ENCODE assay signal across 36 cellular contexts in genomic region chrX:154494715-154495114, GRCh38. TPM values are rescaled to one million over a fixed set of nuclear protein-coding genes. Genes with fewer than 3 reads are reported as not detected.
A peak's percentile ranks its signal among the peaks of the same experiment; 100 is the strongest.
DNase-seq lines count a peak whose midpoint lies in the region; ATAC-seq, FAIRE-seq and TF ChIP-seq lines count a peak whose summit lies in the region.
"Had no signal": no experiment of that assay in that cellular context is flagged by ENCODE, and none has a peak within 500 bp of the region (broad histone marks: within the 10 kb centered on the region; RNA-seq: fewer than 3 reads in every experiment).

No MANE protein-coding gene starts in this region.

- H3K27ac Mint-ChIP-seq in CD8-positive, alpha-beta memory T cell: no peak overlapping the region
- H3K27ac Mint-ChIP-seq: B cell; CD14-positive monocyte; CD4-positive, alpha-beta memory T cell; CD4-positive, alpha-beta T cell; CD8-positive, alpha-beta T cell had no signal

- 0 out of 2 replicates have a peak overlapping the region, but pooled peaks have one; percentile 24 for H2AFZ ChIP-seq in K562 (ENCODE audit: low read depth, low read length)

- H3K36me3 Mint-ChIP-seq in CD8-positive, alpha-beta memory T cell: peaks cover 0 to 5% (median 0%) of the 10 kb centered on the region in 3 donors
- H3K36me3 Mint-ChIP-seq: CD14-positive monocyte; CD4-positive, CD25-positive, alpha-beta regulatory T cell; CD8-positive, alpha-beta T cell had no signal

- BruUV-seq in K562 (replicated peaks; lab: Mats Ljungman, UMichigan): no TSS peak

- no peak for DNase-seq in CD8-positive, alpha-beta memory T cell
- DNase-seq in K562 (ENCODE audit: extremely low read depth in 1 of 4, low spot score in 3 of 4) (no peak), urothelium cell line (ENCODE audit: low spot score) (no peak), NCI-H1105 (lab: John Stamatoyannopoulos, UW) (no peak)
- no peak for DNase-seq in stimulated activated naive CD8-positive, alpha-beta T cell treated with anti-CD3 and anti-CD28 coated beads, Interleukin-15, Interleukin-2, amounts not matched to agents 100 U/mL and 50 U/mL, for 24 hours
- DNase-seq: 8988T; ACHN; AML-193; BE2C; C1 segment of cervical spinal cord; Caco-2; Calu3; CD4-positive, alpha-beta memory T cell; CD4-positive, alpha-beta T cell; CD4-positive, CD25-positive, alpha-beta regulatory T cell; CD8-positive, alpha-beta T cell; COR-L47; DMS 273 treated with DMSO at 0.1 percent for 48 hours; DMS153; DMS53; DMS79; DMS79 treated with DMSO at 0.1 percent for 48 hours; DND-41; EL had no signal

- H3K9me3 Mint-ChIP-seq in CD8-positive, alpha-beta memory T cell: no peaks in the 10 kb centered on the region
- H3K9me3 Mint-ChIP-seq: CD4-positive, alpha-beta memory T cell; CD4-positive, alpha-beta T cell; CD4-positive, CD25-positive, alpha-beta regulatory T cell; CD8-positive, alpha-beta T cell had no signal

- no peak for ATAC-seq in K562
- no peak for ATAC-seq in stimulated activated naive CD8-positive, alpha-beta T cell treated with anti-CD3 and anti-CD28 coated beads, Interleukin-15, Interleukin-2, amounts not matched to agents 100 U/mL and 50 U/mL, for 24 hours
- no peak for ATAC-seq in GM18868 (IDR thresholded peaks at IDR 0.05; ENCODE audit: unreplicated experiment)
- no peak for ATAC-seq in HG02884 (IDR thresholded peaks at IDR 0.05; ENCODE audit: unreplicated experiment)
- ATAC-seq: A549; CD8-positive, alpha-beta T cell had no signal

- peaks cover 12% of the 10 kb centered on the region for H3K79me2 ChIP-seq in K562 (ENCODE audit: control insufficient read depth, insufficient read depth, low read length)

- H3K9me1 ChIP-seq in K562 (ENCODE audit: control insufficient read depth, insufficient read depth, low read length): no peaks in the 10 kb centered on the region

- TF ChIP-seq POLR2A in K562 (conservative IDR thresholded peaks at IDR 0.05): no peak

- H3K4me3 ChIP-seq in CD8-positive, alpha-beta memory T cell (ENCODE audit: low read length): no peak overlapping the region
- H3K4me3 ChIP-seq in HEK293 (ENCODE audit: low read depth, low read length) (no peak overlapping the region), K562 (no peak overlapping the region)
- H3K4me3 ChIP-seq: A549; BLaER1; BLaER1 treated with 17β-estradiol and CSF1 and Interleukin-3, amounts not matched to agents 10 nM and 100 nM had no signal

- H3K4me2 ChIP-seq in K562 (ENCODE audit: insufficient read depth, low read length): peak overlapping the region; percentile 43
- H3K4me2 ChIP-seq: A549; BLaER1; BLaER1 treated with 17β-estradiol and CSF1 and Interleukin-3, amounts not matched to agents 10 nM and 100 nM had no signal

- H3K4me3 Mint-ChIP-seq in CD8-positive, alpha-beta memory T cell: no peak overlapping the region
- H3K4me3 Mint-ChIP-seq: B cell; CD14-positive monocyte; CD4-positive, alpha-beta memory T cell; CD4-positive, alpha-beta T cell; CD8-positive, alpha-beta T cell had no signal

- TF ChIP-seq EP300 in K562 (IDR thresholded peaks at IDR 0.05; ENCODE audit: low read length): no peak

- peak overlapping the region; percentile 47 for H3K27ac ChIP-seq in CD8-positive, alpha-beta memory T cell (ENCODE audit: low read depth, low read length)
- no peak overlapping the region for H3K27ac ChIP-seq in HEK293 (ENCODE audit: extremely low read depth, low read depth, low read length)
- peak overlapping the region; percentile 87 for H3K27ac ChIP-seq in K562 (ENCODE audit: extremely low read depth, low read depth, low read length)
- H3K27ac ChIP-seq: 22Rv1; A549; BLaER1; BLaER1 treated with 17β-estradiol and CSF1 and Interleukin-3, amounts not matched to agents 10 nM and 100 nM; C4-2B had no signal

- no peaks in the 10 kb centered on the region for H3K9me3 ChIP-seq in CD8-positive, alpha-beta memory T cell (ENCODE audit: low read length)
- H3K9me3 ChIP-seq in HEK293 (ENCODE audit: control insufficient read depth, insufficient read depth, low read depth, low read length) (no peaks in the 10 kb centered on the region; the same call in 1 of the 2 replicates), K562 (replicated peaks; ENCODE audit: control insufficient read depth, insufficient read depth, low read depth, low read length) (no peaks in the 10 kb centered on the region)
- H3K9me3 ChIP-seq: A549, BE2C, BLaER1, Caco-2 had no signal

- intact Hi-C loops in K562 (cut with micrococcal nuclease): loop anchor here (5.0 to 10.0 kb wide), 2 partner anchors 33 to 120 kb away; partner anchors contain the start of genes EMD and FLNA

- H3K36me3 ChIP-seq in CD8-positive, alpha-beta memory T cell (ENCODE audit: insufficient read depth, low read length): no peaks in the 10 kb centered on the region
- H3K36me3 ChIP-seq in HEK293 (ENCODE audit: control insufficient read depth in 2 of 2, insufficient read depth in 1 of 2, low read length in 2 of 2): no peaks in the 10 kb centered on the region
- H3K36me3 ChIP-seq in K562 (ENCODE audit: control insufficient read depth, insufficient read depth, low read length): no peaks in the 10 kb centered on the region
- H3K36me3 ChIP-seq: BE2C; BLaER1; BLaER1 treated with 17β-estradiol and CSF1 and Interleukin-3, amounts not matched to agents 10 nM and 100 nM had no signal

- peak overlapping the region; percentile 56 to 66; a peak in 3 of 4 replicates for H3K9ac ChIP-seq in K562 (ENCODE audit: insufficient read depth in 1 of 2, low read depth in 2 of 2, low read length in 2 of 2)
- H3K9ac ChIP-seq: BLaER1; BLaER1 treated with 17β-estradiol and CSF1 and Interleukin-3, amounts not matched to agents 10 nM and 100 nM had no signal

- POLR2A ChIA-PET in CD8-positive, alpha-beta memory T cell (lab: Charles Lee): no interaction called here
- POLR2A ChIA-PET in HEK293 (lab: Yijun Ruan, JAX) (no interaction called here), K562 (lab: Yijun Ruan, JAX) (no interaction called here)

- H3K4me1 Mint-ChIP-seq in CD8-positive, alpha-beta memory T cell: peaks cover 2 to 4% (median 3%) of the 10 kb centered on the region in 3 donors

- H4K20me1 ChIP-seq in K562 (replicated peaks; ENCODE audit: control insufficient read depth, insufficient read depth, low read length): peaks cover under 1% of the 10 kb centered on the region; the same call in 1 of the 2 replicates
- H4K20me1 ChIP-seq: BLaER1 had no signal

- WGBS in K562 (ENCODE audit: insufficient coverage, low coverage, missing lambda C conversion rate): 31% methylated on average over 3 of the region's 3 CpGs

- no peak for TF ChIP-seq CTCF in HEK293 (tag by site-specific recombination; IDR thresholded peaks at IDR 0.05)
- no peak for TF ChIP-seq CTCF in K562 (IDR thresholded peaks at IDR 0.05 in 2 of 3, conservative IDR thresholded peaks at IDR 0.05 in 1 of 3; ENCODE audit: insufficient read depth in 2 of 3, low read depth in 1 of 3, low read length in 3 of 3)

- no peak for TF ChIP-seq RAD21 in K562 (CRISPR knock-in tag; conservative IDR thresholded peaks at IDR 0.05 in 1 of 2, IDR thresholded peaks at IDR 0.05 in 1 of 2)

- in situ Hi-C loops in K562 (cut with MboI): no loop called here

- H3K27me3 ChIP-seq in CD8-positive, alpha-beta memory T cell (ENCODE audit: insufficient read depth, low read length, poor library complexity, severe bottlenecking): no peaks in the 10 kb centered on the region
- no peaks in the 10 kb centered on the region for H3K27me3 ChIP-seq in K562 (ENCODE audit: control insufficient read depth in 2 of 2, insufficient read depth in 2 of 2, low read length in 2 of 2)
- H3K27me3 ChIP-seq: BE2C had no signal

- H3K27me3 Mint-ChIP-seq in CD8-positive, alpha-beta memory T cell: no peaks in the 10 kb centered on the region
- H3K27me3 Mint-ChIP-seq: B cell; CD4-positive, alpha-beta memory T cell; CD4-positive, alpha-beta T cell; CD4-positive, CD25-positive, alpha-beta regulatory T cell had no signal

- FAIRE-seq in K562 (lab: Jason Lieb, UNC): no peak
- peak; percentile 37 for FAIRE-seq in urothelium cell line (lab: Jason Lieb, UNC)
- FAIRE-seq: A204.1, A549, D721Med had no signal

- peaks cover under 1% of the 10 kb centered on the region for H3K4me1 ChIP-seq in CD8-positive, alpha-beta memory T cell (ENCODE audit: insufficient read depth, low read length)
- no peaks in the 10 kb centered on the region; the same call in 1 of the 2 replicates for H3K4me1 ChIP-seq in HEK293 (ENCODE audit: control insufficient read depth, insufficient read depth, low read length)
- peaks cover 42 to 46% of the 10 kb centered on the region in 2 experiments for H3K4me1 ChIP-seq in K562 (replicated peaks in 1 of 2; ENCODE audit: control insufficient read depth in 2 of 2, insufficient read depth in 2 of 2, low read length in 2 of 2)
- H3K4me1 ChIP-seq: BE2C, Caco-2 had no signal

- CTCF ChIA-PET in CD8-positive, alpha-beta memory T cell (lab: Charles Lee): no interaction called here
- CTCF ChIA-PET in HEK293 (lab: Yijun Ruan, JAX): interaction anchor here (0.6 kb wide), 1 partner anchor 763 kb away, joined by 4 read pairs; no protein-coding TSS in a partner anchor
- CTCF ChIA-PET in K562 (lab: Yijun Ruan, JAX; ENCODE audit: low intra/inter-chr PET ratio): interaction anchor here (1.5 kb wide), 1 partner anchor 40 kb away, joined by 4 read pairs; no protein-coding TSS in a partner anchor

RNA-seq across cellular contexts. Expression of gene SLC10A3, which starts 4.3 kb away (rescaled TPM):
- 10 to 100 TPM; 40.8 to 45.7 TPM for total RNA-seq in CD8-positive, alpha-beta memory T cell
- polyA plus RNA-seq in CD8-positive, alpha-beta memory T cell: 81.0 TPM
- total RNA-seq in K562 (2011; cell fraction: chromatin; rRNA removed; ENCODE audit: low replicate concordance): 11.1 and 43.4 TPM in 2 replicates
- 58.4 and 62.9 TPM in 2 replicates for total RNA-seq in K562 (2011; cell fraction: nucleolus; rRNA removed)
- total RNA-seq in K562 (2011; cell fraction: nucleoplasm; rRNA removed): 27.9 and 31.5 TPM in 2 replicates
- 21.7 and 28.6 TPM in 2 replicates for total RNA-seq in K562 (2014; rRNA removed)
- 5.5 and 9.6 TPM in 2 replicates for total RNA-seq in K562 (2014; rRNA removed; fragmentation: Illumina TruSeq; extraction: Trizol)
- total RNA-seq in K562 (2015; rRNA removed; fragmentation: Illumina TruSeq; extraction: Trizol): 19.7 and 20.7 TPM in 2 replicates
- 30.6 and 31.6 TPM in 2 replicates for total RNA-seq in K562 (2021)
- 10.7 and 15.1 TPM in 2 replicates for polyA plus RNA-seq in K562 (2011; rRNA removed)
- polyA plus RNA-seq in K562 (2011; cell fraction: cytosol; rRNA removed): 16.7 and 48.0 TPM in 2 replicates
- polyA plus RNA-seq in K562 (2011; cell fraction: nucleus; rRNA removed): 25.2 and 42.1 TPM in 2 replicates
- polyA plus RNA-seq in K562 (2012): 32.7 and 34.9 TPM in 2 replicates
- polyA plus RNA-seq in K562 (2014; fragmentation: Illumina TruSeq; extraction: Trizol): 16.7 and 33.1 TPM in 2 replicates
- 1 to 10 TPM; 5.2 to 6.0 TPM for polyA plus RNA-seq in K562 (2014; fragmentation: Nextera tagmentation; extraction: Ambion mirVana)
- 26.2 and 33.4 TPM in 2 replicates for polyA plus RNA-seq in K562 (2014; rRNA removed)
- 4.8 and 7.1 TPM in 2 replicates for polyA minus RNA-seq in K562 (2011; rRNA and poly(A)+ RNA removed)
- 14.8 and 15.9 TPM in 2 replicates for polyA minus RNA-seq in K562 (2011; cell fraction: cytosol; rRNA and poly(A)+ RNA removed)
- polyA minus RNA-seq in K562 (2011; cell fraction: nucleus; rRNA and poly(A)+ RNA removed): 13.5 and 16.4 TPM in 2 replicates

RNA-seq across cellular contexts. Expression of gene UBL4A, which starts 8.3 kb away (rescaled TPM):
- total RNA-seq in CD8-positive, alpha-beta memory T cell: 10 to 100 TPM; 58.9 to 64.3 TPM
- 55.3 TPM for polyA plus RNA-seq in CD8-positive, alpha-beta memory T cell
- 21.7 and 76.7 TPM in 2 replicates for total RNA-seq in K562 (2011; cell fraction: chromatin; rRNA removed; ENCODE audit: low replicate concordance)
- total RNA-seq in K562 (2011; cell fraction: nucleolus; rRNA removed): 85.0 and 90.5 TPM in 2 replicates
- total RNA-seq in K562 (2011; cell fraction: nucleoplasm; rRNA removed): 36.0 and 48.8 TPM in 2 replicates
- total RNA-seq in K562 (2014; rRNA removed): 140 and 170 TPM in 2 replicates
- 51.5 and 69.9 TPM in 2 replicates for total RNA-seq in K562 (2014; rRNA removed; fragmentation: Illumina TruSeq; extraction: Trizol)
- 99.9 and 100 TPM in 2 replicates for total RNA-seq in K562 (2015; rRNA removed; fragmentation: Illumina TruSeq; extraction: Trizol)
- total RNA-seq in K562 (2021): 120 TPM in 2 replicates
- polyA plus RNA-seq in K562 (2011; rRNA removed): 73.9 and 78.4 TPM in 2 replicates
- polyA plus RNA-seq in K562 (2011; cell fraction: cytosol; rRNA removed): 99.1 and 201 TPM in 2 replicates
- polyA plus RNA-seq in K562 (2011; cell fraction: nucleus; rRNA removed): 55.9 and 76.2 TPM in 2 replicates
- polyA plus RNA-seq in K562 (2012): 93.8 and 109 TPM in 2 replicates
- polyA plus RNA-seq in K562 (2014; fragmentation: Illumina TruSeq; extraction: Trizol): 101 and 112 TPM in 2 replicates
- 10 to 100 TPM; 15.2 to 31.7 TPM for polyA plus RNA-seq in K562 (2014; fragmentation: Nextera tagmentation; extraction: Ambion mirVana)
- polyA plus RNA-seq in K562 (2014; rRNA removed): 115 and 119 TPM in 2 replicates
- 46.0 and 65.1 TPM in 2 replicates for polyA minus RNA-seq in K562 (2011; rRNA and poly(A)+ RNA removed)
- polyA minus RNA-seq in K562 (2011; cell fraction: cytosol; rRNA and poly(A)+ RNA removed): 73.7 and 77.5 TPM in 2 replicates
- polyA minus RNA-seq in K562 (2011; cell fraction: nucleus; rRNA and poly(A)+ RNA removed): 31.8 and 40.9 TPM in 2 replicates

RNA-seq across cellular contexts. Expression of gene LAGE3, which starts 15.6 kb away (rescaled TPM):
- 10 to 100 TPM; 72.5 to 74.6 TPM for total RNA-seq in CD8-positive, alpha-beta memory T cell
- polyA plus RNA-seq in CD8-positive, alpha-beta memory T cell: 51.2 TPM
- 1.1 and 4.2 TPM in 2 replicates for total RNA-seq in K562 (2011; cell fraction: chromatin; rRNA removed; ENCODE audit: low replicate concordance)
- 9.7 and 13.2 TPM in 2 replicates for total RNA-seq in K562 (2011; cell fraction: nucleolus; rRNA removed)
- total RNA-seq in K562 (2011; cell fraction: nucleoplasm; rRNA removed): 6.9 and 10.6 TPM in 2 replicates
- total RNA-seq in K562 (2014; rRNA removed) (125 and 144 TPM in 2 replicates), K562 (2014; rRNA removed; fragmentation: Illumina TruSeq; extraction: Trizol) (21.0 and 29.7 TPM in 2 replicates), K562 (2015; rRNA removed; fragmentation: Illumina TruSeq; extraction: Trizol) (44.0 and 45.4 TPM in 2 replicates), K562 (2021) (116 and 120 TPM in 2 replicates)
- polyA plus RNA-seq in K562 (2011; rRNA removed) (35.8 and 45.0 TPM in 2 replicates), K562 (2014; fragmentation: Illumina TruSeq; extraction: Trizol) (29.2 and 51.8 TPM in 2 replicates), K562 (2014; fragmentation: Nextera tagmentation; extraction: Ambion mirVana) (10 to 100 TPM; 28.2 to 31.1 TPM), K562 (2014; rRNA removed) (91.3 and 105 TPM in 2 replicates)
- polyA plus RNA-seq in K562 (2011; cell fraction: cytosol; rRNA removed): 61.3 and 199 TPM in 2 replicates
- polyA plus RNA-seq in K562 (2011; cell fraction: nucleus; rRNA removed): 34.4 and 41.8 TPM in 2 replicates
- polyA plus RNA-seq in K562 (2012): 81.2 and 96.3 TPM in 2 replicates
- polyA minus RNA-seq in K562 (2011; rRNA and poly(A)+ RNA removed): 4.8 and 6.6 TPM in 2 replicates
- polyA minus RNA-seq in K562 (2011; cell fraction: cytosol; rRNA and poly(A)+ RNA removed): 16.6 and 19.7 TPM in 2 replicates
- polyA minus RNA-seq in K562 (2011; cell fraction: nucleus; rRNA and poly(A)+ RNA removed): 4.0 and 7.3 TPM in 2 replicates

RNA-seq across cellular contexts. Expression of gene FAM3A, which starts 21.3 kb away (rescaled TPM):
- 10 to 100 TPM; 28.4 to 29.4 TPM for total RNA-seq in CD8-positive, alpha-beta memory T cell
- polyA plus RNA-seq in CD8-positive, alpha-beta memory T cell: 29.6 TPM
- total RNA-seq in K562 (2011; cell fraction: chromatin; rRNA removed; ENCODE audit: low replicate concordance): 62.3 and 136 TPM in 2 replicates
- total RNA-seq in K562 (2011; cell fraction: nucleolus; rRNA removed): 135 and 139 TPM in 2 replicates
- 84.9 and 88.7 TPM in 2 replicates for total RNA-seq in K562 (2011; cell fraction: nucleoplasm; rRNA removed)
- total RNA-seq in K562 (2014; rRNA removed) (53.3 and 67.6 TPM in 2 replicates), K562 (2014; rRNA removed; fragmentation: Illumina TruSeq; extraction: Trizol) (6.6 and 10.0 TPM in 2 replicates), K562 (2015; rRNA removed; fragmentation: Illumina TruSeq; extraction: Trizol) (27.0 and 32.3 TPM in 2 replicates), K562 (2021) (68.9 and 70.6 TPM in 2 replicates)
- polyA plus RNA-seq in K562 (2011; rRNA removed) (29.2 and 44.1 TPM in 2 replicates), K562 (2014; fragmentation: Illumina TruSeq; extraction: Trizol) (24.2 and 44.9 TPM in 2 replicates), K562 (2014; fragmentation: Nextera tagmentation; extraction: Ambion mirVana) (1 to 10 TPM in 1 of 2 experiments, under 1 TPM in 1; 0.75 to 1.8 TPM), K562 (2014; rRNA removed) (62.9 and 66.7 TPM in 2 replicates)
- 45.6 and 88.5 TPM in 2 replicates for polyA plus RNA-seq in K562 (2011; cell fraction: cytosol; rRNA removed)
- polyA plus RNA-seq in K562 (2011; cell fraction: nucleus; rRNA removed): 159 and 221 TPM in 2 replicates
- 47.8 and 77.3 TPM in 2 replicates for polyA plus RNA-seq in K562 (2012)
- 7.6 and 13.4 TPM in 2 replicates for polyA minus RNA-seq in K562 (2011; rRNA and poly(A)+ RNA removed)
- polyA minus RNA-seq in K562 (2011; cell fraction: cytosol; rRNA and poly(A)+ RNA removed): 25.1 and 30.7 TPM in 2 replicates
- 25.2 and 34.2 TPM in 2 replicates for polyA minus RNA-seq in K562 (2011; cell fraction: nucleus; rRNA and poly(A)+ RNA removed)

RNA-seq across cellular contexts. Expression of gene PLXNA3, which starts 36.6 kb away (rescaled TPM):
- total RNA-seq in CD8-positive, alpha-beta memory T cell: 10 to 100 TPM; 34.1 to 39.2 TPM
- polyA plus RNA-seq in CD8-positive, alpha-beta memory T cell: 0.79 TPM
- 204 and 524 TPM in 2 replicates for total RNA-seq in K562 (2011; cell fraction: chromatin; rRNA removed; ENCODE audit: low replicate concordance)
- total RNA-seq in K562 (2011; cell fraction: nucleolus; rRNA removed): 231 and 238 TPM in 2 replicates
- 144 and 167 TPM in 2 replicates for total RNA-seq in K562 (2011; cell fraction: nucleoplasm; rRNA removed)
- total RNA-seq in K562 (2014; rRNA removed): 3.5 and 3.8 TPM in 2 replicates
- total RNA-seq in K562 (2014; rRNA removed; fragmentation: Illumina TruSeq; extraction: Trizol): 4.5 and 6.8 TPM in 2 replicates
- 7.5 and 9.5 TPM in 2 replicates for total RNA-seq in K562 (2015; rRNA removed; fragmentation: Illumina TruSeq; extraction: Trizol)
- 26.5 and 47.8 TPM in 2 replicates for total RNA-seq in K562 (2021)
- polyA plus RNA-seq in K562 (2011; rRNA removed): 13.3 and 30.4 TPM in 2 replicates
- 10.9 and 15.0 TPM in 2 replicates for polyA plus RNA-seq in K562 (2011; cell fraction: cytosol; rRNA removed)
- 240 and 366 TPM in 2 replicates for polyA plus RNA-seq in K562 (2011; cell fraction: nucleus; rRNA removed)
- 46.6 and 47.8 TPM in 2 replicates for polyA plus RNA-seq in K562 (2012)
- polyA plus RNA-seq in K562 (2014; fragmentation: Illumina TruSeq; extraction: Trizol): 21.9 and 27.5 TPM in 2 replicates
- polyA plus RNA-seq in K562 (2014; fragmentation: Nextera tagmentation; extraction: Ambion mirVana): under 1 TPM; 0.32 to 0.42 TPM
- 20.1 and 21.5 TPM in 2 replicates for polyA plus RNA-seq in K562 (2014; rRNA removed)
- polyA minus RNA-seq in K562 (2011; rRNA and poly(A)+ RNA removed): 5.9 and 10.7 TPM in 2 replicates
- 6.4 and 13.7 TPM in 2 replicates for polyA minus RNA-seq in K562 (2011; cell fraction: cytosol; rRNA and poly(A)+ RNA removed)
- polyA minus RNA-seq in K562 (2011; cell fraction: nucleus; rRNA and poly(A)+ RNA removed): 53.6 and 60.0 TPM in 2 replicates
